ENCODE assay signal across 1 cellular context in genomic region chr10:32149257-32149955, GRCh38.
TF ChIP-seq lines count a peak whose summit lies in the region.

No MANE protein-coding gene starts in this region.

TF ChIP-seq in K562, 482 proteins besides CTCF, POLR2A, EP300 and RAD21 (continued from another document and continues in another):
- 0 out of 4 replicates have a peak, but pooled peaks of 1 of the 2 experiments have one; percentile 30 for TF ChIP-seq ZNF639 (CRISPR knock-in tag; conservative IDR thresholded peaks at IDR 0.05 in 1 of 2, IDR thresholded peaks at IDR 0.05 in 1 of 2)
- no peak for TF ChIP-seq PTBP1 (IDR thresholded peaks at IDR 0.05; ENCODE audit: low read depth, low read length)
- TF ChIP-seq TAF1 (IDR thresholded peaks at IDR 0.05; ENCODE audit: control insufficient read depth, extremely low read depth, insufficient read depth, low read length, severe bottlenecking): no peak
- no peak for TF ChIP-seq IRF1 (CRISPR knock-in tag; IDR thresholded peaks at IDR 0.05; ENCODE audit: borderline replicate concordance)
- no peak for TF ChIP-seq ZNF174 (CRISPR knock-in tag; IDR thresholded peaks at IDR 0.05)
- no peak for TF ChIP-seq USF2 (CRISPR knock-in tag; IDR thresholded peaks at IDR 0.05)
- no peak for TF ChIP-seq HEY1 (CRISPR knock-in tag; IDR thresholded peaks at IDR 0.05; ENCODE audit: borderline replicate concordance)
- no peak for TF ChIP-seq PHB (CRISPR knock-in tag; IDR thresholded peaks at IDR 0.05)
- TF ChIP-seq VEZF1 (CRISPR knock-in tag; IDR thresholded peaks at IDR 0.05): no peak
- TF ChIP-seq HDAC2 (IDR thresholded peaks at IDR 0.05): no peak
- TF ChIP-seq OTX1 (CRISPR knock-in tag; IDR thresholded peaks at IDR 0.05): no peak
- TF ChIP-seq CEBPB (tag; IDR thresholded peaks at IDR 0.05): 0 out of 2 replicates have a peak, but pooled peaks have one; percentile 15
- no peak for TF ChIP-seq NFE2L1 (tag; IDR thresholded peaks at IDR 0.05; ENCODE audit: borderline replicate concordance, low read depth)
- no peak for TF ChIP-seq ZNF766 (CRISPR knock-in tag; conservative IDR thresholded peaks at IDR 0.05)
- TF ChIP-seq HMBOX1 (IDR thresholded peaks at IDR 0.05): no peak
- no peak for TF ChIP-seq REST (CRISPR knock-in tag; IDR thresholded peaks at IDR 0.05; ENCODE audit: low read depth)
- TF ChIP-seq ATF3 (IDR thresholded peaks at IDR 0.05): peak; percentile 65; the same call in 1 of the 2 replicates
- TF ChIP-seq ATF3 (CRISPR knock-in tag; conservative IDR thresholded peaks at IDR 0.05): no peak
- no peak for TF ChIP-seq FOXK2 (conservative IDR thresholded peaks at IDR 0.05 in 1 of 2, IDR thresholded peaks at IDR 0.05 in 1 of 2; ENCODE audit: low read depth in 2 of 2)
- TF ChIP-seq TAF7 (tag; IDR thresholded peaks at IDR 0.05): no peak
- TF ChIP-seq GTF2B (IDR thresholded peaks at IDR 0.05; ENCODE audit: extremely low read depth, insufficient read length): no peak
- no peak for TF ChIP-seq SMARCB1 (IDR thresholded peaks at IDR 0.05; ENCODE audit: insufficient read length, low read depth)
- no peak for TF ChIP-seq PREB (CRISPR knock-in tag; IDR thresholded peaks at IDR 0.05)
- no peak for TF ChIP-seq AFF1 (IDR thresholded peaks at IDR 0.05; ENCODE audit: low read depth in 1 of 2, partially characterized antibody in 2 of 2)
- TF ChIP-seq ZBTB43 (CRISPR knock-in tag; IDR thresholded peaks at IDR 0.05): no peak
- no peak for TF ChIP-seq RNF219 (CRISPR knock-in tag; IDR thresholded peaks at IDR 0.05)
- TF ChIP-seq ARID1B (IDR thresholded peaks at IDR 0.05): peak; percentile 52; the same call in 1 of the 2 replicates
- TF ChIP-seq GATAD2B (IDR thresholded peaks at IDR 0.05; ENCODE audit: borderline replicate concordance): no peak
- no peak for TF ChIP-seq ZBTB49 (CRISPR knock-in tag; IDR thresholded peaks at IDR 0.05; ENCODE audit: borderline replicate concordance)
- TF ChIP-seq SRSF7 (optimal IDR thresholded peaks at IDR 0.05; ENCODE audit: low read depth, low read length): no peak
